1 cellular context compared by ENCODE assay signal in the genomic region with DNA sequence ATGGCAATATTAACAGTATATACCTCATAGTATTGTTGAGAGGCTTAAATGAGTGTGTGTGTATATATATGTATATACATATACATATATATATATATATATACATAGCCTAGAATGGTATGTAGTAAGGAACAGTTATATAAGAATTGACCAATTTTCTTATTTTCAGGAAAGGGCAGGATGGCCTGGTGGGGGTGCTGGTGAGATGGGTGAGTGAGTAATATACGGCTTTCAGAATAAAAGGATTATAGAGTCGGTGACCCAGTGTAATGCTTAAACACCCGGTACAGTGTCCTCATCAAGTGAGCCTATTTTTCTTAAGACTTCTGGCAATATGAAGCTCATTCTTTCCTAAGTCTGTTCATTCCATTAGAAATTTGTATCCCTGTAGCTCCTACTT.
TF ChIP-seq lines count a peak whose summit lies in the region.

No MANE protein-coding gene starts in this region.

TF ChIP-seq in HCT116, 20 proteins besides CTCF, POLR2A, EP300 and RAD21 (continued from another document):
- no peak for TF ChIP-seq YY1 (IDR thresholded peaks at IDR 0.05; ENCODE audit: extremely low read depth, insufficient replicate concordance, low read depth, low read length)
- TF ChIP-seq ZNF274 (IDR thresholded peaks at IDR 0.05; ENCODE audit: low read depth, low read length), result no peak
- TF ChIP-seq ELF1 (IDR thresholded peaks at IDR 0.05; ENCODE audit: borderline replicate concordance, low read depth), result no peak
- no peak for TF ChIP-seq FOSL1 (IDR thresholded peaks at IDR 0.05; ENCODE audit: low read depth)
- TF ChIP-seq, protein P1, sequence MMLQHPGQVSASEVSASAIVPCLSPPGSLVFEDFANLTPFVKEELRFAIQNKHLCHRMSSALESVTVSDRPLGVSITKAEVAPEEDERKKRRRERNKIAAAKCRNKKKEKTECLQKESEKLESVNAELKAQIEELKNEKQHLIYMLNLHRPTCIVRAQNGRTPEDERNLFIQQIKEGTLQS (IDR thresholded peaks at IDR 0.05), result no peak
- TF ChIP-seq TCF7L2 (IDR thresholded peaks at IDR 0.05; ENCODE audit: borderline replicate concordance, extremely low read depth, insufficient read depth, insufficient read length), result no peak
- no peak for TF ChIP-seq EGR1 (IDR thresholded peaks at IDR 0.05; ENCODE audit: low read depth)
- no peak for TF ChIP-seq SIN3A (IDR thresholded peaks at IDR 0.05; ENCODE audit: low read depth)
- no peak for TF ChIP-seq CBX3 (IDR thresholded peaks at IDR 0.05; ENCODE audit: low read depth)
- no peak for TF ChIP-seq POLR2AphosphoS5 (IDR thresholded peaks at IDR 0.05; ENCODE audit: low read depth, low read length)
- TF ChIP-seq, protein P2, sequence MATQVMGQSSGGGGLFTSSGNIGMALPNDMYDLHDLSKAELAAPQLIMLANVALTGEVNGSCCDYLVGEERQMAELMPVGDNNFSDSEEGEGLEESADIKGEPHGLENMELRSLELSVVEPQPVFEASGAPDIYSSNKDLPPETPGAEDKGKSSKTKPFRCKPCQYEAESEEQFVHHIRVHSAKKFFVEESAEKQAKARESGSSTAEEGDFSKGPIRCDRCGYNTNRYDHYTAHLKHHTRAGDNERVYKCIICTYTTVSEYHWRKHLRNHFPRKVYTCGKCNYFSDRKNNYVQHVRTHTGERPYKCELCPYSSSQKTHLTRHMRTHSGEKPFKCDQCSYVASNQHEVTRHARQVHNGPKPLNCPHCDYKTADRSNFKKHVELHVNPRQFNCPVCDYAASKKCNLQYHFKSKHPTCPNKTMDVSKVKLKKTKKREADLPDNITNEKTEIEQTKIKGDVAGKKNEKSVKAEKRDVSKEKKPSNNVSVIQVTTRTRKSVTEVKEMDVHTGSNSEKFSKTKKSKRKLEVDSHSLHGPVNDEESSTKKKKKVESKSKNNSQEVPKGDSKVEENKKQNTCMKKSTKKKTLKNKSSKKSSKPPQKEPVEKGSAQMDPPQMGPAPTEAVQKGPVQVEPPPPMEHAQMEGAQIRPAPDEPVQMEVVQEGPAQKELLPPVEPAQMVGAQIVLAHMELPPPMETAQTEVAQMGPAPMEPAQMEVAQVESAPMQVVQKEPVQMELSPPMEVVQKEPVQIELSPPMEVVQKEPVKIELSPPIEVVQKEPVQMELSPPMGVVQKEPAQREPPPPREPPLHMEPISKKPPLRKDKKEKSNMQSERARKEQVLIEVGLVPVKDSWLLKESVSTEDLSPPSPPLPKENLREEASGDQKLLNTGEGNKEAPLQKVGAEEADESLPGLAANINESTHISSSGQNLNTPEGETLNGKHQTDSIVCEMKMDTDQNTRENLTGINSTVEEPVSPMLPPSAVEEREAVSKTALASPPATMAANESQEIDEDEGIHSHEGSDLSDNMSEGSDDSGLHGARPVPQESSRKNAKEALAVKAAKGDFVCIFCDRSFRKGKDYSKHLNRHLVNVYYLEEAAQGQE (IDR thresholded peaks at IDR 0.05; ENCODE audit: low read depth), result no peak
